8 cellular contexts compared by ENCODE assay signal in the genomic region with DNA sequence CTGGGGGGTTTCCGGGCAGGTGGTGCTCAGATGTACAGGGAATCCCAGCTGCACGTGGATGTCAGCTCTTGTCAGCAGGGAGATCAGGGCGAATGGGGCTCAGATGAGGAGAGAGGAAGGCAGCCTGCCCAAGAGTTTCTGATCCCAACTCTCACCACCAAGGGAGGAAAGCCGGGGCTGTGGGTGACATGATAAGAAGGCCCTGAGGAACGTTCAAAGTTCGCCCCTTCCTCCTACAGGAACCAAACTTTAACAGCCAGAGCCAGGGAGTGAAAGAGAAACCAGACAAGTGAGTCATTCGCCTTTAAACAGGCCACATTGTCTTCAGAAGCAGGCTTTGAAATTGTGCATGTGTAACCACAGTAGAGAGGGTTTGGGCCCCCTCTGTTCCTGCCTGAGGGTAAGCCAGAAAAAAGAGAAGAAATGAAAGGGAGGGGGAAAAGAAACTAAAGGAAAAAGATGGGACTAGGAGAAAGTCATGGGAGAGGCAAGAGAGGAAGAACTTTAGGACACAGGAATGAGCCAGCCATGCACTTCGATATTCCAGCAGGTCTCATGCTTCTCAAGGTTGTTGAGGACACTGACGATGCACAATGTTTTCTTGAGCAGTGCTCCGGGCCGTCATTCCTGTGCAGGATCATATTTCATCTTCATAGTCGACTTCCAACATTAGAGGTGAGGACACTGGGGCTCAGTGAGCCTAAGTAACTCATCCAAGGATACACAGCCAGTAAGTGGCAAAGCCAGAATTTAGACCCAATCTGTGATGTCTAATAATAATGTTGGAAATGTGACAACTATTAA.
A peak's percentile ranks its signal among the peaks of the same experiment; 100 is the strongest.
DNase-seq lines count a peak whose midpoint lies in the region; ATAC-seq and TF ChIP-seq lines count a peak whose summit lies in the region.

No MANE protein-coding gene starts in this region.

- no peaks in the 10 kb centered on the region for H3K27me3 ChIP-seq in MG63

- no peaks in the 10 kb centered on the region for H3K9me3 ChIP-seq in MG63

- intact Hi-C loops in posterior cingulate gyrus (cut with DNase I): no loop called here

- CTCF ChIA-PET in HEK293T (lab: Yijun Ruan, JAX): interaction anchor here (0.6 kb wide), 1 partner anchor 10 kb away, joined by 3 read pairs; no protein-coding TSS in a partner anchor

- no peak overlapping the region for H3K4me3 ChIP-seq in MG63

- POLR2A ChIA-PET in HEK293T (lab: Yijun Ruan, JAX): no interaction called here

- peak; percentile 98 for ATAC-seq in GM18502 (IDR thresholded peaks at IDR 0.05; ENCODE audit: poor library complexity, unreplicated experiment)

- no peaks in the 10 kb centered on the region for H3K36me3 ChIP-seq in MG63

- H3K27ac ChIP-seq in epithelial cell of prostate: peak overlapping the region; percentile 25

- DNase-seq in HCEC 1CT (peak; percentile 42), MG63 (peak; percentile 13), epithelial cell of prostate (ENCODE audit: low read depth, low spot score) (peak; percentile 75), SHP77 (lab: John Stamatoyannopoulos, UW) (no peak), posterior cingulate gyrus (no peak), HEK293T (ENCODE audit: extremely low spot score) (no peak), NCI-H146 (lab: John Stamatoyannopoulos, UW) (no peak)

TF ChIP-seq in HEK293T, 16 proteins besides CTCF, POLR2A, EP300 and RAD21:
- TF ChIP-seq ZNF384 (IDR thresholded peaks at IDR 0.05) (no peak), HDGF (IDR thresholded peaks at IDR 0.05; ENCODE audit: borderline replicate concordance) (no peak), FOXK2 (IDR thresholded peaks at IDR 0.05) (no peak), PKNOX1 (IDR thresholded peaks at IDR 0.05) (no peak), L3MBTL2 (conservative IDR thresholded peaks at IDR 0.05) (no peak), LEF1 (IDR thresholded peaks at IDR 0.05; ENCODE audit: borderline replicate concordance) (no peak), FOXM1 (IDR thresholded peaks at IDR 0.05; ENCODE audit: borderline replicate concordance) (no peak), TARDBP (IDR thresholded peaks at IDR 0.05) (no peak), ELF4 (IDR thresholded peaks at IDR 0.05) (no peak), NFRKB (IDR thresholded peaks at IDR 0.05) (no peak), BHLHE40 (IDR thresholded peaks at IDR 0.05; ENCODE audit: borderline replicate concordance) (no peak), SP1 (IDR thresholded peaks at IDR 0.05) (no peak), SUZ12 (IDR thresholded peaks at IDR 0.05) (no peak)

Comparison
In these comparisons a context has a peak if more than half of its experiments do, and no peak if none do; other contexts are left out.
1. DNase-seq: peak in HCEC 1CT (single experiment), MG63 (single experiment) and epithelial cell of prostate (single experiment); none in SHP77 (0 of 2), posterior cingulate gyrus (0 of 10), HEK293T (single experiment) and NCI-H146 (single experiment).